8 cellular contexts compared by ENCODE assay signal in genomic region chr17:42388381-42389134, GRCh38. TPM values are rescaled to one million over a fixed set of nuclear protein-coding genes. Genes with fewer than 3 reads are reported as not detected.
A peak's percentile ranks its signal among the peaks of the same experiment; 100 is the strongest.
DNase-seq lines count a peak whose midpoint lies in the region; FAIRE-seq and TF ChIP-seq lines count a peak whose summit lies in the region.

Gene STAT3, minus strand, starts transcription at chr17:42388442. Its CDS starts 39,926 bp downstream, at chr17:42348516.

- peak within 1 kb of the TSS; percentile 99 for H3K27ac Mint-ChIP-seq in activated naive CD4-positive, alpha-beta T cell treated with anti-CD3 and anti-CD28 coated beads, Interleukin-2, amount 10 ng/mL, durations not matched to agents 7 days and 5 days

- no peak within 1 kb of the TSS for H4K91ac ChIP-seq in neuronal stem cell (ENCODE audit: low read depth, low read length, poor library complexity)

- H3K4me3 ChIP-seq in HFF-Myc (replicated peaks; ENCODE audit: low read depth, low read length) (peak within 1 kb of the TSS; percentile 92), SK-N-MC (peak within 1 kb of the TSS; percentile 89), neuronal stem cell (ENCODE audit: low read length in 2 of 2) (peak within 1 kb of the TSS; percentile 91 to 96)

- H2BK5ac ChIP-seq in neuronal stem cell (ENCODE audit: low read length), result peak within 1 kb of the TSS; percentile 95

- H3K4me3 Mint-ChIP-seq in activated naive CD4-positive, alpha-beta T cell treated with anti-CD3 and anti-CD28 coated beads, Interleukin-2, amount 10 ng/mL, durations not matched to agents 7 days and 5 days, result peak within 1 kb of the TSS; percentile 96

- CTCF ChIA-PET in activated naive CD4-positive, alpha-beta T cell treated with anti-CD3 and anti-CD28 coated beads, Interleukin-2, amount 10 ng/mL, durations not matched to agents 7 days and 5 days (lab: Charles Lee), result interaction anchor here (0.6 to 2.1 kb wide), 11 partner anchors 10 to 166 kb away, joined by 3 to 27 read pairs (median 3); no protein-coding TSS in a partner anchor

- H3K36me3 ChIP-seq in SK-N-MC (ENCODE audit: insufficient read depth, low read length) (0 out of 2 replicates have a peak, but pooled peaks cover 1% of the 10 kb centered on the region), neuronal stem cell (replicated peaks in 1 of 2; ENCODE audit: control insufficient read depth in 2 of 2, insufficient read depth in 2 of 2, low read length in 2 of 2) (peaks cover 2 to 22% of the 10 kb centered on the region in 2 donors)

- H3K36me3 Mint-ChIP-seq in activated naive CD4-positive, alpha-beta T cell treated with anti-CD3 and anti-CD28 coated beads, Interleukin-2, amount 10 ng/mL, durations not matched to agents 7 days and 5 days, result peaks cover 14% of the 10 kb centered on the region

- peak within 1 kb of the TSS; percentile 75 for H3K23ac ChIP-seq in neuronal stem cell (ENCODE audit: low read depth, low read length, poor library complexity)

- no peak for TF ChIP-seq CTCF in HFF-Myc (IDR thresholded peaks at IDR 0.05; ENCODE audit: low read depth, low read length, missing control alignments)
- no peak for TF ChIP-seq CTCF in subcutaneous adipose tissue (IDR thresholded peaks at IDR 0.05; ENCODE audit: low read depth)

- peak within 1 kb of the TSS; percentile 69 for H2AFZ ChIP-seq in neuronal stem cell (ENCODE audit: low read length)

- peak within 1 kb of the TSS; percentile 83 for H3K4me2 ChIP-seq in neuronal stem cell (ENCODE audit: insufficient read depth, low read length, poor library complexity, severe bottlenecking)

- WGBS in neuronal stem cell (ENCODE audit: extremely low coverage in 2 of 2, insufficient read length in 2 of 2, insufficient replicate concordance in 1 of 2), 2 donors, result no CpG with 5 or more reads among the region's 44 CpGs

- H2BK12ac ChIP-seq in neuronal stem cell (ENCODE audit: low read length), result no peak within 1 kb of the TSS

- H3K18ac ChIP-seq in neuronal stem cell (ENCODE audit: low read length), result peak within 1 kb of the TSS; percentile 92

- no peak within 1 kb of the TSS for H4K8ac ChIP-seq in neuronal stem cell (ENCODE audit: low read depth, low read length)

- peak within 1 kb of the TSS; percentile 85 for H2BK15ac ChIP-seq in neuronal stem cell (ENCODE audit: low read length)

- H3K4me1 ChIP-seq in neuronal stem cell (ENCODE audit: control insufficient read depth in 2 of 2, insufficient read depth in 1 of 2, low read depth in 1 of 2, low read length in 2 of 2), result peaks cover 6 to 12% of the 10 kb centered on the region in 2 donors

- peak within 1 kb of the TSS; percentile 86 for H2AK5ac ChIP-seq in neuronal stem cell (ENCODE audit: low read depth, low read length)

- no peak within 1 kb of the TSS for H3K4ac ChIP-seq in neuronal stem cell (ENCODE audit: low read length)

- H3K14ac ChIP-seq in neuronal stem cell (ENCODE audit: low read length), result peak within 1 kb of the TSS; percentile 75

- peaks cover 4% of the 10 kb centered on the region for H3K27me3 Mint-ChIP-seq in activated naive CD4-positive, alpha-beta T cell treated with anti-CD3 and anti-CD28 coated beads, Interleukin-2, amount 10 ng/mL, durations not matched to agents 7 days and 5 days

- H3K9me3 Mint-ChIP-seq in activated naive CD4-positive, alpha-beta T cell treated with anti-CD3 and anti-CD28 coated beads, Interleukin-2, amount 10 ng/mL, durations not matched to agents 7 days and 5 days, result no peaks in the 10 kb centered on the region

- FAIRE-seq in frontal cortex (lab: Jason Lieb, UNC), result peak; percentile 96

- H3K27me3 ChIP-seq in neuronal stem cell (ENCODE audit: control insufficient read depth in 3 of 3, insufficient read depth in 3 of 3, low read depth in 1 of 3, low read length in 3 of 3), result no peaks in the 10 kb centered on the region

- H2BK120ac ChIP-seq in neuronal stem cell (ENCODE audit: low read depth, low read length), result peak within 1 kb of the TSS; percentile 91

- H3K27ac ChIP-seq in SK-N-MC (peak within 1 kb of the TSS; percentile 74), neuronal stem cell (replicated peaks; ENCODE audit: low read length) (peak within 1 kb of the TSS; percentile 66)

- H3K4me1 Mint-ChIP-seq in activated naive CD4-positive, alpha-beta T cell treated with anti-CD3 and anti-CD28 coated beads, Interleukin-2, amount 10 ng/mL, durations not matched to agents 7 days and 5 days, result peaks cover 48% of the 10 kb centered on the region

- DNase-seq in GM03348 (ENCODE audit: low spot score) (peak; percentile 98), HFF-Myc (ENCODE audit: extremely low read depth, low read depth) (peak; percentile 99), NAMALWA (ENCODE audit: low spot score) (peak; percentile 100), SK-N-MC (ENCODE audit: low read depth, low spot score) (peak; percentile 98), frontal cortex (ENCODE audit: low spot score in 2 of 2) (peak; percentile 97), neuronal stem cell (ENCODE audit: low spot score) (peak; percentile 100)
- peak; percentile 100 for DNase-seq in activated naive CD4-positive, alpha-beta T cell treated with anti-CD3 and anti-CD28 coated beads, Interleukin-2, amount 10 ng/mL, durations not matched to agents 7 days and 5 days

- H3K9ac ChIP-seq in SK-N-MC (ENCODE audit: insufficient read length) (peak within 1 kb of the TSS; percentile 78), neuronal stem cell (ENCODE audit: low read depth, low read length, poor library complexity) (peak within 1 kb of the TSS; percentile 93)

- no peaks in the 10 kb centered on the region for H3K9me3 ChIP-seq in SK-N-MC (ENCODE audit: low read depth, low read length)
- H3K9me3 ChIP-seq in neuronal stem cell (replicated peaks in 1 of 2; ENCODE audit: control insufficient read depth in 2 of 2, insufficient read depth in 1 of 2, low read depth in 1 of 2, low read length in 2 of 2), result peaks cover 0 to 3% of the 10 kb centered on the region in 2 donors

- H3K79me1 ChIP-seq in neuronal stem cell (ENCODE audit: low read depth, low read length), result peaks cover 5% of the 10 kb centered on the region

RNA-seq across cellular contexts. Expression of gene STAT3, which starts in this region (rescaled TPM):
- total RNA-seq in frontal cortex, result 26.5 TPM
- polyA plus RNA-seq in neuronal stem cell (2013, experiment 1 of 2), result 31.5 TPM
- polyA plus RNA-seq in neuronal stem cell (2013, experiment 2 of 2), result 30.7 TPM
- 100 to 1,000 TPM; 134 to 255 (median 180) TPM for total RNA-seq in subcutaneous adipose tissue

Comparison
In these comparisons a context has a peak if more than half of its experiments do, and no peak if none do; other contexts are left out.
1. Peak in every context shown above with its lines: DNase-seq, H3K4me3 ChIP-seq and H3K27ac ChIP-seq.